1 cellular context compared by ENCODE assay signal in genomic region chr19:13005253-13005652, GRCh38.
TF ChIP-seq lines count a peak whose summit lies in the region.

No MANE protein-coding gene starts in this region.

TF ChIP-seq in HepG2, 621 proteins besides CTCF, POLR2A, EP300 and RAD21:
- peak; percentile 62; the same call in 1 of the 2 replicates for TF ChIP-seq ZNF768 (CRISPR knock-in tag; IDR thresholded peaks at IDR 0.05)
- TF ChIP-seq, protein P1, sequence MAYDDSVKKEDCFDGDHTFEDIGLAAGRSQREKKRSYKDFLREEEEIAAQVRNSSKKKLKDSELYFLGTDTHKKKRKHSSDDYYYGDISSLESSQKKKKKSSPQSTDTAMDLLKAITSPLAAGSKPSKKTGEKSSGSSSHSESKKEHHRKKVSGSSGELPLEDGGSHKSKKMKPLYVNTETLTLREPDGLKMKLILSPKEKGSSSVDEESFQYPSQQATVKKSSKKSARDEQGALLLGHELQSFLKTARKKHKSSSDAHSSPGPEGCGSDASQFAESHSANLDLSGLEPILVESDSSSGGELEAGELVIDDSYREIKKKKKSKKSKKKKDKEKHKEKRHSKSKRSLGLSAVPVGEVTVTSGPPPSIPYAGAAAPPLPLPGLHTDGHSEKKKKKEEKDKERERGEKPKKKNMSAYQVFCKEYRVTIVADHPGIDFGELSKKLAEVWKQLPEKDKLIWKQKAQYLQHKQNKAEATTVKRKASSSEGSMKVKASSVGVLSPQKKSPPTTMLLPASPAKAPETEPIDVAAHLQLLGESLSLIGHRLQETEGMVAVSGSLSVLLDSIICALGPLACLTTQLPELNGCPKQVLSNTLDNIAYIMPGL (CRISPR knock-in tag; IDR thresholded peaks at IDR 0.05; ENCODE audit: borderline replicate concordance in 1 of 2, low read depth in 1 of 2), result no peak
